In the genomic region with DNA sequence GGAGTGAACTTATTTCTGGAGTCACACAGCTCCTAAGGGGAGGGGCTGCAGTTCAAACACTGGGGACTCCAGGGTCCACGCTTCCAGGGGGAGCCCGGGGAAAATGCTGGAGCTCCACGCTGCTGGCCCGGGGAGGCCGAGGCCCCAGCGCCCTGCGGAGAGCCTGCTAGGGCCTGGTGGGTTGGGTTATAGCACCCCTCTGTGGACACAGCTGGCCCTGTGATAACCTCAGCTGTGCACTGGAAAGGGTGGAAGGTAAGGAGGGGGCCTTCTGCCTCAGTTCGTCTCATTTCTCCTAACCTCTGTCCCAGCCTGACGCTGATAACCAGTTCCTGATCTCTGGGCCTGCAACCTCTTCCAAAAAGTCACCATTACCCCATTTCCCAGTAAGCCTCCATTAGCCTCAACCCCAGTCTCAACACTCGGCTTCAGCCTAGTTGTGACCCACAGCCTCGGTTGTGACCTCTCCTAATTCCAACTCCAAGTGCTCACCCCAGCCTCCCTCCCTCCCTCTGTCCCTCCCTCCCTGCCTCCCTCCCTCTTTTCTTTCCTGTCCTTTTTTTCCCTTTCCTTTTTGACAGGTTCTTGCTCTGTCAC, we compare ENCODE assay signal across 1 cellular context.
TF ChIP-seq lines count a peak whose summit lies in the region.

No MANE protein-coding gene starts in this region.

TF ChIP-seq in GM12878, 131 proteins besides CTCF, POLR2A, EP300 and RAD21:
- peak; percentile 55; the same call in 1 of the 2 replicates for TF ChIP-seq SMC3 (IDR thresholded peaks at IDR 0.05; ENCODE audit: borderline replicate concordance, low read length)
- TF ChIP-seq SREBF2 (IDR thresholded peaks at IDR 0.05; ENCODE audit: low read length), result no peak
- TF ChIP-seq KAT2A (conservative IDR thresholded peaks at IDR 0.05; ENCODE audit: control insufficient read depth, low read depth, low read length), result no peak
- TF ChIP-seq YY1 (IDR thresholded peaks at IDR 0.05; ENCODE audit: low read depth, low read length), result 0 out of 2 replicates have a peak, but pooled peaks have one; percentile 24
